9 cellular contexts compared by ENCODE assay signal in the genomic region with DNA sequence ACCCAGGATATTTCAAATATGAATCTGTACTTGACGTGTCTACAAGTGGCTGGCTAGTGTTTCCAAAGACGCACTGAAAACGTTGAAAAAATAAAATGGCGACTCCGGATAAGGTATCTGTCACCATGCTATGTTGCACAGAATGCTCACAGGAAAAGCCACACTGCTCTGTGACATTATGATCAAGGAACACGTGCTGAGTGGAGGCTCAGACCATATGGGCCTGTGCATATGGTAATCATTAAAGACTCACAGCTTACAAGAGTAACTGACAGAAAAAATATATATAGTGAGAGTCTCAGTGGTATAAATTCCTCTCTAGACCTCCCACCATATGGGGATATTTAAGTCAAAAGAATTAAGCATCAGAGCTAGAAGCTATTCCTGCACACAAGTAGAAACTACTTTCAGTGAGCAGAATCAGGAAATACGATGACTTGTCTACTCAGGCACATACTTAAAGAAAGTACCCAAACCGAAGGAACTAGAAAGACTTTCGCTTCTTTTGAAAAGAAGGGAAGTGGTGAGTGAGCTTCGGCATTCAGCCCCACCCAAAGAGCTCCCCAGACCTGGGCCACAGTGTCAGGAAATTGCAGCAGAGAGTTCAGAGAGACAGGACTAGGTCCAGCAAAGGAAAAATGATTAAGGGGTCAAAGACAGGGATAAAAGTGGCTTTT.
DNase-seq lines count a peak whose midpoint lies in the region; ATAC-seq and TF ChIP-seq lines count a peak whose summit lies in the region.
"Had no signal": no experiment of that assay in that cellular context is flagged by ENCODE, and none has a peak within 500 bp of the region (broad histone marks: within the 10 kb centered on the region; RNA-seq: fewer than 3 reads in every experiment).

No MANE protein-coding gene starts in this region.

- H3F3A ChIP-seq in GM23338 (replicated peaks; ENCODE audit: low read depth): no peaks in the 10 kb centered on the region

- peak; percentile 72 for DNase-seq in GM12865 (ENCODE audit: low read depth)
- DNase-seq in GM23338 (ENCODE audit: low spot score): no peak
- peak; percentile 34 to 82 for DNase-seq in NCI-H524 (lab: John Stamatoyannopoulos, UW)
- peak; percentile 60 for DNase-seq in activated T-helper 2 cell treated with anti-CD3 and anti-CD28 coated beads, Interferon-gamma antibody, Interleukin-2, Interleukin-4, amounts not matched to agents 10 μg/mL and 5 μg/mL and 100 μg/mL, durations not matched to agents 14 hours and 24 hours and 36 hours (ENCODE audit: low spot score)
- peak; percentile 75 for DNase-seq in natural killer cell treated with Interleukin-12 subunit alpha and Interleukin-12 subunit beta and Interleukin-15 and Interleukin-18, amount 100 ng/mL, for 72 hours (ENCODE audit: low spot score)
- no peak for DNase-seq in Calu3
- DNase-seq in kidney tubule cell (ENCODE audit: low spot score): no peak
- DNase-seq in AG20443 (ENCODE audit: low spot score): no peak

- TF ChIP-seq CTCF in GM12865 (IDR thresholded peaks at IDR 0.05; ENCODE audit: insufficient read depth, low read depth, low read length, missing control alignments) (no peak), GM23338 (conservative IDR thresholded peaks at IDR 0.05; ENCODE audit: low read depth in 2 of 2) (no peak), Calu3 (IDR thresholded peaks at IDR 0.05; ENCODE audit: unreplicated experiment) (no peak)

- no peak overlapping the region for H3K27ac Mint-ChIP-seq in GM23338
- peak overlapping the region; percentile 83 for H3K27ac Mint-ChIP-seq in activated T-helper 2 cell treated with anti-CD3 and anti-CD28 coated beads, Interferon-gamma antibody, Interleukin-2, Interleukin-4, amounts not matched to agents 10 μg/mL and 5 μg/mL and 100 μg/mL, durations not matched to agents 14 hours and 24 hours and 36 hours
- H3K27ac Mint-ChIP-seq in natural killer cell treated with Interleukin-12 subunit alpha and Interleukin-12 subunit beta and Interleukin-15 and Interleukin-18, amount 100 ng/mL, for 72 hours: peak overlapping the region; percentile 57 to 70
- no peak overlapping the region for H3K27ac Mint-ChIP-seq in Calu3 (ENCODE audit: unreplicated experiment)

- CTCF ChIA-PET in Calu3 (lab: Charles Lee): no interaction called here

- H3K27me3 Mint-ChIP-seq in GM23338 (ENCODE audit: insufficient read depth, low read depth, poor library complexity) (peaks cover 8% of the 10 kb centered on the region), Calu3 (ENCODE audit: unreplicated experiment) (no peaks in the 10 kb centered on the region)
- H3K27me3 Mint-ChIP-seq in activated T-helper 2 cell treated with anti-CD3 and anti-CD28 coated beads, Interferon-gamma antibody, Interleukin-2, Interleukin-4, amounts not matched to agents 10 μg/mL and 5 μg/mL and 100 μg/mL, durations not matched to agents 14 hours and 24 hours and 36 hours (ENCODE audit: low read depth): no peaks in the 10 kb centered on the region
- no peaks in the 10 kb centered on the region for H3K27me3 Mint-ChIP-seq in natural killer cell treated with Interleukin-12 subunit alpha and Interleukin-12 subunit beta and Interleukin-15 and Interleukin-18, amount 100 ng/mL, for 72 hours

- H3K4me3 Mint-ChIP-seq in GM23338: no peak overlapping the region
- peak overlapping the region; percentile 37 for H3K4me3 Mint-ChIP-seq in activated T-helper 2 cell treated with anti-CD3 and anti-CD28 coated beads, Interferon-gamma antibody, Interleukin-2, Interleukin-4, amounts not matched to agents 10 μg/mL and 5 μg/mL and 100 μg/mL, durations not matched to agents 14 hours and 24 hours and 36 hours (ENCODE audit: low read depth)
- H3K4me3 Mint-ChIP-seq in natural killer cell treated with Interleukin-12 subunit alpha and Interleukin-12 subunit beta and Interleukin-15 and Interleukin-18, amount 100 ng/mL, for 72 hours: peak overlapping the region; percentile 68
- no peak overlapping the region for H3K4me3 Mint-ChIP-seq in Calu3 (ENCODE audit: low read depth, unreplicated experiment)

- H3K4me3 ChIP-seq in GM12865 (ENCODE audit: low read depth, low read length) (no peak overlapping the region), GM23338 (no peak overlapping the region)

- H3K9me2 ChIP-seq in GM23338 (ENCODE audit: insufficient read depth): no peaks in the 10 kb centered on the region

- no peaks in the 10 kb centered on the region for H3K4me1 ChIP-seq in GM23338 (ENCODE audit: insufficient read depth)

- H3K36me3 Mint-ChIP-seq in GM23338 (ENCODE audit: low read depth): no peaks in the 10 kb centered on the region
- peaks cover 3% of the 10 kb centered on the region for H3K36me3 Mint-ChIP-seq in activated T-helper 2 cell treated with anti-CD3 and anti-CD28 coated beads, Interferon-gamma antibody, Interleukin-2, Interleukin-4, amounts not matched to agents 10 μg/mL and 5 μg/mL and 100 μg/mL, durations not matched to agents 14 hours and 24 hours and 36 hours (ENCODE audit: low read depth)
- H3K36me3 Mint-ChIP-seq in natural killer cell treated with Interleukin-12 subunit alpha and Interleukin-12 subunit beta and Interleukin-15 and Interleukin-18, amount 100 ng/mL, for 72 hours: no peaks in the 10 kb centered on the region
- no peaks in the 10 kb centered on the region for H3K36me3 Mint-ChIP-seq in Calu3 (ENCODE audit: insufficient read depth, unreplicated experiment)

- peak overlapping the region; percentile 19; the same call in 1 of the 2 replicates for H2AFZ ChIP-seq in GM23338

- H3K9me3 Mint-ChIP-seq in GM23338 (no peaks in the 10 kb centered on the region), Calu3 (ENCODE audit: low read depth, unreplicated experiment) (no peaks in the 10 kb centered on the region)
- H3K9me3 Mint-ChIP-seq in activated T-helper 2 cell treated with anti-CD3 and anti-CD28 coated beads, Interferon-gamma antibody, Interleukin-2, Interleukin-4, amounts not matched to agents 10 μg/mL and 5 μg/mL and 100 μg/mL, durations not matched to agents 14 hours and 24 hours and 36 hours: no peaks in the 10 kb centered on the region
- H3K9me3 Mint-ChIP-seq in natural killer cell treated with Interleukin-12 subunit alpha and Interleukin-12 subunit beta and Interleukin-15 and Interleukin-18, amount 100 ng/mL, for 72 hours: no peaks in the 10 kb centered on the region

- no peak overlapping the region for H3K27ac ChIP-seq in GM23338 (ENCODE audit: low read depth)

- H3K4me2 ChIP-seq in GM23338: no peak overlapping the region

- no peak for ATAC-seq in GM23338
- peak; percentile 89 to 93 for ATAC-seq in natural killer cell treated with Interleukin-12 subunit alpha and Interleukin-12 subunit beta and Interleukin-15 and Interleukin-18, amount 100 ng/mL, for 72 hours
- ATAC-seq: HCT116 had no signal

- H3K36me3 ChIP-seq in GM23338 (ENCODE audit: insufficient read depth): no peaks in the 10 kb centered on the region

- H3K4me1 Mint-ChIP-seq in GM23338: no peaks in the 10 kb centered on the region; the same call in 2 of the 3 replicates
- peaks cover 24% of the 10 kb centered on the region for H3K4me1 Mint-ChIP-seq in activated T-helper 2 cell treated with anti-CD3 and anti-CD28 coated beads, Interferon-gamma antibody, Interleukin-2, Interleukin-4, amounts not matched to agents 10 μg/mL and 5 μg/mL and 100 μg/mL, durations not matched to agents 14 hours and 24 hours and 36 hours (ENCODE audit: low read depth)
- H3K4me1 Mint-ChIP-seq in natural killer cell treated with Interleukin-12 subunit alpha and Interleukin-12 subunit beta and Interleukin-15 and Interleukin-18, amount 100 ng/mL, for 72 hours (ENCODE audit: low read depth in 2 of 2): peaks cover 14 to 24% of the 10 kb centered on the region in 2 donors
- peaks cover 15% of the 10 kb centered on the region for H3K4me1 Mint-ChIP-seq in Calu3 (ENCODE audit: low read depth, unreplicated experiment)

- H3K79me2 ChIP-seq in GM23338 (replicated peaks; ENCODE audit: insufficient read depth): no peaks in the 10 kb centered on the region

- H4K20me1 ChIP-seq in GM23338 (replicated peaks; ENCODE audit: insufficient read depth): no peaks in the 10 kb centered on the region

- H3K27me3 ChIP-seq in GM23338 (ENCODE audit: insufficient read depth): no peaks in the 10 kb centered on the region

- no TSS peak for BruUV-seq in Calu3 (replicated peaks; lab: Mats Ljungman, UMichigan)

- intact Hi-C loops in activated T-helper 2 cell treated with anti-CD3 and anti-CD28 coated beads, Interferon-gamma antibody, Interleukin-2, Interleukin-4, amounts not matched to agents 10 μg/mL and 5 μg/mL and 100 μg/mL, durations not matched to agents 14 hours and 24 hours and 36 hours (cut with micrococcal nuclease): loop anchor here (1.0 to 2.0 kb wide), 4 partner anchors 13 to 165 kb away; partner anchors contain the start of genes MPP7 and WAC
- intact Hi-C loops in Calu3 (cut with micrococcal nuclease; ENCODE audit: unreplicated experiment): no loop called here

TF ChIP-seq in GM23338, 12 proteins besides CTCF, POLR2A, EP300 and RAD21 (continues in another document):
- TF ChIP-seq POLR2AphosphoS5 (IDR thresholded peaks at IDR 0.05; ENCODE audit: low read depth): no peak
- TF ChIP-seq NANOG (IDR thresholded peaks at IDR 0.05; ENCODE audit: borderline replicate concordance): no peak
- no peak for TF ChIP-seq EZH2 (IDR thresholded peaks at IDR 0.05; ENCODE audit: low read depth, unreplicated experiment)
- TF ChIP-seq ETS1 (IDR thresholded peaks at IDR 0.05): no peak

Comparison
In these comparisons a context has a peak if more than half of its experiments do, and no peak if none do; other contexts are left out.
1. DNase-seq: peak in GM12865 (single experiment), NCI-H524 (2 of 2), activated T-helper 2 cell treated with anti-CD3 and anti-CD28 coated beads, Interferon-gamma antibody, Interleukin-2, Interleukin-4, amounts not matched to agents 10 μg/mL and 5 μg/mL and 100 μg/mL, durations not matched to agents 14 hours and 24 hours and 36 hours (single experiment) and natural killer cell treated with Interleukin-12 subunit alpha and Interleukin-12 subunit beta and Interleukin-15 and Interleukin-18, amount 100 ng/mL, for 72 hours (single experiment); none in GM23338 (single experiment), Calu3 (single experiment), kidney tubule cell (single experiment) and AG20443 (single experiment).
2. H3K27ac Mint-ChIP-seq: peak in activated T-helper 2 cell treated with anti-CD3 and anti-CD28 coated beads, Interferon-gamma antibody, Interleukin-2, Interleukin-4, amounts not matched to agents 10 μg/mL and 5 μg/mL and 100 μg/mL, durations not matched to agents 14 hours and 24 hours and 36 hours (single experiment) and natural killer cell treated with Interleukin-12 subunit alpha and Interleukin-12 subunit beta and Interleukin-15 and Interleukin-18, amount 100 ng/mL, for 72 hours (2 of 2); none in GM23338 (single experiment) and Calu3 (single experiment).
3. H3K4me3 Mint-ChIP-seq: peak in activated T-helper 2 cell treated with anti-CD3 and anti-CD28 coated beads, Interferon-gamma antibody, Interleukin-2, Interleukin-4, amounts not matched to agents 10 μg/mL and 5 μg/mL and 100 μg/mL, durations not matched to agents 14 hours and 24 hours and 36 hours (single experiment) and natural killer cell treated with Interleukin-12 subunit alpha and Interleukin-12 subunit beta and Interleukin-15 and Interleukin-18, amount 100 ng/mL, for 72 hours (single experiment); none in GM23338 (single experiment) and Calu3 (single experiment).